Comparison of ENCODE assay signal across 1 cellular context in genomic region chr16:1621851-1622250, GRCh38.
TF ChIP-seq lines count a peak whose summit lies in the region.

No MANE protein-coding gene starts in this region.

TF ChIP-seq in GM12878, 131 proteins besides CTCF, POLR2A, EP300 and RAD21:
- TF ChIP-seq SMARCA5 (IDR thresholded peaks at IDR 0.05) (no peak), IRF3 (IDR thresholded peaks at IDR 0.05) (no peak), NFXL1 (IDR thresholded peaks at IDR 0.05; ENCODE audit: borderline replicate concordance) (no peak), PML (IDR thresholded peaks at IDR 0.05; ENCODE audit: low read length) (no peak), PAX5 (IDR thresholded peaks at IDR 0.05; ENCODE audit: borderline replicate concordance, low read depth, low read length) (no peak), YY1 (IDR thresholded peaks at IDR 0.05; ENCODE audit: low read depth, low read length) (no peak), SP1 (IDR thresholded peaks at IDR 0.05; ENCODE audit: low read depth, low read length) (no peak), E2F8 (IDR thresholded peaks at IDR 0.05; ENCODE audit: low read depth, partially characterized antibody) (no peak), MLLT1 (IDR thresholded peaks at IDR 0.05) (no peak), TBL1XR1 (IDR thresholded peaks at IDR 0.05; ENCODE audit: low read depth, low read length) (no peak), HCFC1 (IDR thresholded peaks at IDR 0.05; ENCODE audit: low read length) (no peak), TAF1 (IDR thresholded peaks at IDR 0.05; ENCODE audit: borderline replicate concordance, low read depth, low read length) (no peak), IKZF1 (conservative IDR thresholded peaks at IDR 0.05) (no peak), NR2F1 (conservative IDR thresholded peaks at IDR 0.05) (no peak), FOS (IDR thresholded peaks at IDR 0.05; ENCODE audit: borderline replicate concordance, extremely low read depth, insufficient read length) (no peak), IKZF2 (IDR thresholded peaks at IDR 0.05) (no peak), BCL11A (IDR thresholded peaks at IDR 0.05; ENCODE audit: low read depth, low read length) (no peak), ZNF217 (IDR thresholded peaks at IDR 0.05) (no peak), TCF3 (IDR thresholded peaks at IDR 0.05; ENCODE audit: borderline replicate concordance, insufficient read depth, low read depth, low read length) (0 out of 2 replicates have a peak, but pooled peaks have one; percentile 30), SUPT20H (IDR thresholded peaks at IDR 0.05; ENCODE audit: borderline replicate concordance, control insufficient read depth, low read depth, low read length) (no peak), RUNX3 (IDR thresholded peaks at IDR 0.05; ENCODE audit: low read length) (0 out of 2 replicates have a peak, but pooled peaks have one; percentile 7), SPI1 (IDR thresholded peaks at IDR 0.05; ENCODE audit: borderline replicate concordance, insufficient read depth, low read depth, low read length) (peak; percentile 31; the same call in 1 of the 2 replicates), SMC3 (IDR thresholded peaks at IDR 0.05; ENCODE audit: borderline replicate concordance, low read length) (no peak)
- TF ChIP-seq, protein P1, sequence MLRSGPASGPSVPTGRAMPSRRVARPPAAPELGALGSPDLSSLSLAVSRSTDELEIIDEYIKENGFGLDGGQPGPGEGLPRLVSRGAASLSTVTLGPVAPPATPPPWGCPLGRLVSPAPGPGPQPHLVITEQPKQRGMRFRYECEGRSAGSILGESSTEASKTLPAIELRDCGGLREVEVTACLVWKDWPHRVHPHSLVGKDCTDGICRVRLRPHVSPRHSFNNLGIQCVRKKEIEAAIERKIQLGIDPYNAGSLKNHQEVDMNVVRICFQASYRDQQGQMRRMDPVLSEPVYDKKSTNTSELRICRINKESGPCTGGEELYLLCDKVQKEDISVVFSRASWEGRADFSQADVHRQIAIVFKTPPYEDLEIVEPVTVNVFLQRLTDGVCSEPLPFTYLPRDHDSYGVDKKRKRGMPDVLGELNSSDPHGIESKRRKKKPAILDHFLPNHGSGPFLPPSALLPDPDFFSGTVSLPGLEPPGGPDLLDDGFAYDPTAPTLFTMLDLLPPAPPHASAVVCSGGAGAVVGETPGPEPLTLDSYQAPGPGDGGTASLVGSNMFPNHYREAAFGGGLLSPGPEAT (IDR thresholded peaks at IDR 0.05; ENCODE audit: low read depth): no peak
- TF ChIP-seq, protein P2, sequence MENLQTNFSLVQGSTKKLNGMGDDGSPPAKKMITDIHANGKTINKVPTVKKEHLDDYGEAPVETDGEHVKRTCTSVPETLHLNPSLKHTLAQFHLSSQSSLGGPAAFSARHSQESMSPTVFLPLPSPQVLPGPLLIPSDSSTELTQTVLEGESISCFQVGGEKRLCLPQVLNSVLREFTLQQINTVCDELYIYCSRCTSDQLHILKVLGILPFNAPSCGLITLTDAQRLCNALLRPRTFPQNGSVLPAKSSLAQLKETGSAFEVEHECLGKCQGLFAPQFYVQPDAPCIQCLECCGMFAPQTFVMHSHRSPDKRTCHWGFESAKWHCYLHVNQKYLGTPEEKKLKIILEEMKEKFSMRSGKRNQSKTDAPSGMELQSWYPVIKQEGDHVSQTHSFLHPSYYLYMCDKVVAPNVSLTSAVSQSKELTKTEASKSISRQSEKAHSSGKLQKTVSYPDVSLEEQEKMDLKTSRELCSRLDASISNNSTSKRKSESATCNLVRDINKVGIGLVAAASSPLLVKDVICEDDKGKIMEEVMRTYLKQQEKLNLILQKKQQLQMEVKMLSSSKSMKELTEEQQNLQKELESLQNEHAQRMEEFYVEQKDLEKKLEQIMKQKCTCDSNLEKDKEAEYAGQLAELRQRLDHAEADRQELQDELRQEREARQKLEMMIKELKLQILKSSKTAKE (IDR thresholded peaks at IDR 0.05; ENCODE audit: low read depth, poor library complexity, severe bottlenecking): no peak
- TF ChIP-seq, protein P3, sequence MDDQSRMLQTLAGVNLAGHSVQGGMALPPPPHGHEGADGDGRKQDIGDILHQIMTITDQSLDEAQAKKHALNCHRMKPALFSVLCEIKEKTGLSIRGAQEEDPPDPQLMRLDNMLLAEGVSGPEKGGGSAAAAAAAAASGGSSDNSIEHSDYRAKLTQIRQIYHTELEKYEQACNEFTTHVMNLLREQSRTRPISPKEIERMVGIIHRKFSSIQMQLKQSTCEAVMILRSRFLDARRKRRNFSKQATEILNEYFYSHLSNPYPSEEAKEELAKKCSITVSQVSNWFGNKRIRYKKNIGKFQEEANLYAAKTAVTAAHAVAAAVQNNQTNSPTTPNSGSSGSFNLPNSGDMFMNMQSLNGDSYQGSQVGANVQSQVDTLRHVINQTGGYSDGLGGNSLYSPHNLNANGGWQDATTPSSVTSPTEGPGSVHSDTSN (IDR thresholded peaks at IDR 0.05; ENCODE audit: insufficient replicate concordance, low read depth, low read length): no peak
